Comparison of ENCODE assay signal across 11 cellular contexts in genomic region chr16:3999479-3999868, GRCh38.
DNase-seq lines count a peak whose midpoint lies in the region; ATAC-seq, FAIRE-seq and TF ChIP-seq lines count a peak whose summit lies in the region.
"Had no signal": no experiment of that assay in that cellular context is flagged by ENCODE, and none has a peak within 500 bp of the region (broad histone marks: within the 10 kb centered on the region; RNA-seq: fewer than 3 reads in every experiment).

No MANE protein-coding gene starts in this region.

- H3K27me3 ChIP-seq in SJCRH30 (no peaks in the 10 kb centered on the region), cardiac muscle cell (no peaks in the 10 kb centered on the region), parathyroid adenoma (ENCODE audit: control insufficient read depth, insufficient read depth, low read length) (no peaks in the 10 kb centered on the region), BE2C (no peaks in the 10 kb centered on the region)
- H3K27me3 ChIP-seq: SJSA1 had no signal

- no peak for TF ChIP-seq CTCF in D721Med (IDR thresholded peaks at IDR 0.05; ENCODE audit: insufficient read depth, missing control alignments)
- TF ChIP-seq CTCF in cardiac muscle cell (IDR thresholded peaks at IDR 0.05; ENCODE audit: low read depth, low read length) = no peak
- no peak for TF ChIP-seq CTCF in parathyroid adenoma (IDR thresholded peaks at IDR 0.05)
- no peak for TF ChIP-seq CTCF in BE2C (IDR thresholded peaks at IDR 0.05; ENCODE audit: low read depth, low read length)

- no peak for DNase-seq in D721Med (ENCODE audit: insufficient read length, low spot score)
- peak; percentile 81 to 86 for DNase-seq in SJCRH30
- DNase-seq in cardiac muscle cell (ENCODE audit: low read depth in 1 of 2, low spot score in 1 of 2) = peak; percentile 20 to 93
- no peak for DNase-seq in NCI-H2196 (lab: John Stamatoyannopoulos, UW; ENCODE audit: unreplicated experiment)
- no peak for DNase-seq in BE2C
- no peak for DNase-seq in activated gamma-delta T cell (lab: John Stamatoyannopoulos, UW)
- DNase-seq: activated naive CD4-positive, alpha-beta T cell treated with Interleukin-2 at 50 U/mL for 16 hours had no signal

- peak overlapping the region; percentile 32 for H3K4me3 ChIP-seq in SJCRH30
- H3K4me3 ChIP-seq in cardiac muscle cell = no peak overlapping the region
- H3K4me3 ChIP-seq in parathyroid adenoma (ENCODE audit: low read depth, low read length) = no peak overlapping the region
- no peak overlapping the region for H3K4me3 ChIP-seq in BE2C (ENCODE audit: low read depth, low read length)
- H3K4me3 ChIP-seq: SJSA1 had no signal

- no peak for ATAC-seq in GM18511 (IDR thresholded peaks at IDR 0.05; ENCODE audit: unreplicated experiment)

- H3K9ac ChIP-seq in parathyroid adenoma = no peak overlapping the region
- H3K9ac ChIP-seq: KMS-11 had no signal

- peak; percentile 96 for FAIRE-seq in D721Med (lab: Jason Lieb, UNC)

- H3K36me3 ChIP-seq in SJCRH30 (no peaks in the 10 kb centered on the region), cardiac muscle cell (no peaks in the 10 kb centered on the region), parathyroid adenoma (ENCODE audit: control insufficient read depth, insufficient read depth, low read length) (no peaks in the 10 kb centered on the region), BE2C (no peaks in the 10 kb centered on the region)

- peak overlapping the region; percentile 57 for H3K27ac ChIP-seq in SJCRH30
- no peak overlapping the region for H3K27ac ChIP-seq in cardiac muscle cell
- H3K27ac ChIP-seq in parathyroid adenoma = peak overlapping the region; percentile 15
- H3K27ac ChIP-seq: KMS-11, SJSA1 had no signal

- no peak overlapping the region for H2AFZ ChIP-seq in parathyroid adenoma

- H3K4me1 ChIP-seq in SJCRH30 (peaks cover 16% of the 10 kb centered on the region), cardiac muscle cell (ENCODE audit: low read depth) (peaks cover 1% of the 10 kb centered on the region), parathyroid adenoma (peaks cover 10% of the 10 kb centered on the region), BE2C (peaks cover 3% of the 10 kb centered on the region; the same call in 1 of the 2 replicates)
- H3K4me1 ChIP-seq: SJSA1 had no signal

- H3K4me2 ChIP-seq in parathyroid adenoma (ENCODE audit: low read length) = no peak overlapping the region
- H3K4me2 ChIP-seq: KMS-11 had no signal

- H3K9me3 ChIP-seq in SJCRH30 (replicated peaks) = no peaks in the 10 kb centered on the region
- no peaks in the 10 kb centered on the region for H3K9me3 ChIP-seq in cardiac muscle cell (ENCODE audit: low read depth)
- no peaks in the 10 kb centered on the region for H3K9me3 ChIP-seq in parathyroid adenoma (ENCODE audit: control insufficient read depth, low read length)
- H3K9me3 ChIP-seq in BE2C = no peaks in the 10 kb centered on the region
- H3K9me3 ChIP-seq: SJSA1 had no signal

- H3K79me2 ChIP-seq in parathyroid adenoma = peaks cover 4% of the 10 kb centered on the region

Comparison
In these comparisons a context has a peak if more than half of its experiments do, and no peak if none do; other contexts are left out.
1. DNase-seq: peak in SJCRH30 (2 of 2) and cardiac muscle cell (2 of 2); none in D721Med (single experiment), NCI-H2196 (single experiment), BE2C (single experiment) and activated gamma-delta T cell (single experiment).